7 cellular contexts compared by ENCODE assay signal in genomic region chr12:57240926-57241555, GRCh38. TPM values are rescaled to one million over a fixed set of nuclear protein-coding genes. Genes with fewer than 3 reads are reported as not detected.
DNase-seq lines count a peak whose midpoint lies in the region; ATAC-seq, FAIRE-seq and TF ChIP-seq lines count a peak whose summit lies in the region.

No MANE protein-coding gene starts in this region.

- H3K4me1 Mint-ChIP-seq in naive thymus-derived CD8-positive, alpha-beta T cell: peaks cover 44 to 78% (median 65%) of the 10 kb centered on the region in 4 donors

- H3K27ac Mint-ChIP-seq in naive thymus-derived CD8-positive, alpha-beta T cell: peak overlapping the region; percentile 7 to 93 (median 85)

- peak overlapping the region; percentile 51; the same call in 1 of the 2 replicates for H3K9ac ChIP-seq in ES-I3 (ENCODE audit: low read depth, low read length)

- TF ChIP-seq CTCF in ascending aorta (IDR thresholded peaks at IDR 0.05): no peak

- peaks cover 28% of the 10 kb centered on the region for H3K27me3 ChIP-seq in ascending aorta

- H3K27me3 Mint-ChIP-seq in naive thymus-derived CD8-positive, alpha-beta T cell: peaks cover 31 to 91% (median 65%) of the 10 kb centered on the region in 5 donors

- H3K9me3 ChIP-seq in ES-I3 (ENCODE audit: control insufficient read depth, insufficient read depth, low read length): no peaks in the 10 kb centered on the region
- no peaks in the 10 kb centered on the region for H3K9me3 ChIP-seq in ascending aorta

- peak in 1 of 2 donors; percentile 8 for ATAC-seq in naive thymus-derived CD8-positive, alpha-beta T cell

- H3K36me3 ChIP-seq in ES-I3 (ENCODE audit: insufficient read depth, low read length) (no peaks in the 10 kb centered on the region), ascending aorta (no peaks in the 10 kb centered on the region)

- H3K4me3 ChIP-seq in ascending aorta: peak overlapping the region; percentile 45 to 62

- H3K27ac ChIP-seq in ascending aorta: no peak overlapping the region

- DNase-seq in NAMALWA (ENCODE audit: low spot score) (peak; percentile 71), ascending aorta (ENCODE audit: low spot score in 2 of 2) (no peak), NCI-H226 (no peak), HPDE6-E6E7 (ENCODE audit: extremely low spot score) (no peak), GM19239 (ENCODE audit: insufficient read length, low spot score) (no peak)
- no peak for DNase-seq in naive thymus-derived CD8-positive, alpha-beta T cell

- intact Hi-C loops in ascending aorta (cut with DNase I): no loop called here

- H3K36me3 Mint-ChIP-seq in naive thymus-derived CD8-positive, alpha-beta T cell: peaks cover 0 to 6% (median 0%) of the 10 kb centered on the region in 3 donors

- H3K4me3 Mint-ChIP-seq in naive thymus-derived CD8-positive, alpha-beta T cell: peak overlapping the region; percentile 90 to 98 (median 94)

- no peak for FAIRE-seq in GM19239 (lab: Jason Lieb, UNC)

- H3K4me1 ChIP-seq in ES-I3 (ENCODE audit: insufficient read depth, low read length) (peaks cover 29% of the 10 kb centered on the region), ascending aorta (peaks cover 31 to 52% of the 10 kb centered on the region in 2 donors)

- POLR2A ChIA-PET in naive thymus-derived CD8-positive, alpha-beta T cell (lab: Charles Lee): interaction anchor here (0.7 to 7.5 kb wide), 6 partner anchors 10 to 129 kb away, joined by 3 to 72 read pairs (median 3); partner anchors contain the start of genes NXPH4, SHMT2, STAC3 and STAT6

- no peaks in the 10 kb centered on the region for H3K9me3 Mint-ChIP-seq in naive thymus-derived CD8-positive, alpha-beta T cell

RNA-seq across cellular contexts. Expression of gene STAC3, which starts 9.9 kb away (rescaled TPM):
- total RNA-seq in ascending aorta: not detected
- total RNA-seq in naive thymus-derived CD8-positive, alpha-beta T cell: 1 to 10 TPM; 2.5 to 2.6 TPM
- polyA plus RNA-seq in naive thymus-derived CD8-positive, alpha-beta T cell: not detected

RNA-seq across cellular contexts. Expression of gene SHMT2, which starts 11.5 kb away (rescaled TPM):
- total RNA-seq in ascending aorta: 136 TPM
- 10 to 100 TPM; 45.2 to 45.3 TPM for total RNA-seq in naive thymus-derived CD8-positive, alpha-beta T cell
- 10 to 100 TPM; 27.3 to 31.2 (median 28.8) TPM for polyA plus RNA-seq in naive thymus-derived CD8-positive, alpha-beta T cell

RNA-seq across cellular contexts. Expression of gene NXPH4, which starts 24.4 kb away (rescaled TPM):
- not detected for total RNA-seq in ascending aorta
- total RNA-seq in naive thymus-derived CD8-positive, alpha-beta T cell: under 1 TPM; 0.41 to 0.55 TPM
- not detected for polyA plus RNA-seq in naive thymus-derived CD8-positive, alpha-beta T cell
